ENCODE assay signal across 9 cellular contexts in the genomic region with DNA sequence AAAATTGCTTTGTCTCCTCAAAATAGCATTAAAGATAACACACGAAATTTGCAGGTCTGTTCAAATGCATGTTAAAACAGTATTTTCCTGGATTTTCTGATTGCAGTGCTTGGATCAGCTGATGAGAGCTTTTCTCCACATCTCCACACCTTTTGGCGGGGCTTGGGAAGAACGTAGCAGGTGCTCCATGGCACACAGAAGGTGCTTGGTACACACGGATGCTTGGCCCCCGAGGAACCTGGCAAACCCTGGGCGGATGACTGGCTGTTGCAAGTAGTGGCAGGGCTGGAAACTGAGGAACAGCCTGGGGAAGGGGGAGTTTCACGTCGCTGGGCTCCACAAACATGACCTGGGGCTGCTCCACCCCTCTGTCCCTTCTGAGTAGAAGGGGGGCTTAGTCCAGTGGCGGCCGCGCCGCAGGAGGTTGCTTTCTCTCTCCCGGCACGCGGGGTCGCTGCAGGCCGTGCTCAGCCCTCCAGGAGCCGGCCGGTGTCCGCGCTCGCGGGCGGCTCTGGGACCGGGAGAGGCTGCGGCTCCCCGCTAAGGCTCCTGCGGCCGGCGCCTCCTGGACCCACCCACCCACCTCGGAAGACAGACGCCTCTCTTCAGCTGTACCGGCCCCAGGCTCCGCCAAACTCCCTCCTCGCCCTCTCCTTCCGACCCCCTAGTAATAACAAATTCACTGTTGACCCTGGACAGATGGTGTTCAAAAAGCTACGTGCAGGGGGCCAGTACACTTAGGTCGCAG.
DNase-seq lines count a peak whose midpoint lies in the region; ATAC-seq, FAIRE-seq and TF ChIP-seq lines count a peak whose summit lies in the region.
"Had no signal": no experiment of that assay in that cellular context is flagged by ENCODE, and none has a peak within 500 bp of the region (broad histone marks: within the 10 kb centered on the region; RNA-seq: fewer than 3 reads in every experiment).

No MANE protein-coding gene starts in this region.

- no peaks in the 10 kb centered on the region for H3K23me2 ChIP-seq in H1 (ENCODE audit: low read depth, low read length)

- no peak overlapping the region for H2BK20ac ChIP-seq in H1 (ENCODE audit: low read length)

- peak overlapping the region in 1 of 7 donors; percentile 67 for H3K27ac Mint-ChIP-seq in CD14-positive monocyte
- H3K27ac Mint-ChIP-seq in activated T-helper 17 cell treated with anti-CD3 and anti-CD28 coated beads, Interleukin-2, amount 50 U/mL, for 72 hours, result no peak overlapping the region
- no peak overlapping the region for H3K27ac Mint-ChIP-seq in immature natural killer cell

- H3K27me3 ChIP-seq in H1 (replicated peaks in 1 of 4; ENCODE audit: control insufficient read depth in 3 of 4, extremely low read depth in 1 of 4, insufficient read depth in 3 of 4, low read length in 3 of 4), result peaks cover 0 to 4% (median 3%) of the 10 kb centered on the region in 4 experiments; a peak in 5 of 7 replicates

- H3K23ac ChIP-seq in H1 (ENCODE audit: insufficient read length), result no peak overlapping the region

- H3K36me3 Mint-ChIP-seq in CD14-positive monocyte, result peaks cover 0 to 4% of the 10 kb centered on the region in 2 donors
- H3K36me3 Mint-ChIP-seq in activated T-helper 17 cell treated with anti-CD3 and anti-CD28 coated beads, Interleukin-2, amount 50 U/mL, for 72 hours (ENCODE audit: low read depth), result no peaks in the 10 kb centered on the region
- H3K36me3 Mint-ChIP-seq in immature natural killer cell, result peaks cover 0 to 3% (median 0%) of the 10 kb centered on the region in 3 donors

- H3K27ac ChIP-seq in H1 (ENCODE audit: low read depth, low read length), result no peak overlapping the region

- H3K4me3 Mint-ChIP-seq in CD14-positive monocyte (peak overlapping the region in 1 of 2 donors; percentile 75), immature natural killer cell (no peak overlapping the region)
- H3K4me3 Mint-ChIP-seq in activated T-helper 17 cell treated with anti-CD3 and anti-CD28 coated beads, Interleukin-2, amount 50 U/mL, for 72 hours, result no peak overlapping the region

- no peak overlapping the region; the same call in 1 of the 2 replicates for H2AFZ ChIP-seq in H1 (ENCODE audit: low read length)

- H2BK15ac ChIP-seq in H1 (ENCODE audit: low read length), result no peak overlapping the region

- DNase-seq in CD14-positive monocyte (ENCODE audit: low spot score) (no peak), NCI-H748 (lab: John Stamatoyannopoulos, UW; ENCODE audit: unreplicated experiment) (peak; percentile 56), H1 (ENCODE audit: low read depth in 1 of 2, low spot score in 2 of 2) (peak; percentile 21 to 87), medulla oblongata (ENCODE audit: extremely low spot score) (peak; percentile 54), DMS79 treated with DMSO at 0.1 percent for 48 hours (lab: John Stamatoyannopoulos, UW) (no peak), immature natural killer cell (no peak)

- TF ChIP-seq RAD21 in H1 (IDR thresholded peaks at IDR 0.05 in 1 of 2, conservative IDR thresholded peaks at IDR 0.05 in 1 of 2; ENCODE audit: low read depth in 2 of 2, low read length in 2 of 2), result peak; percentile 88 to 92

- intact Hi-C loops in CD14-positive monocyte (cut with micrococcal nuclease), result loop anchor here (5.0 to 10.0 kb wide), 4 partner anchors 116 to 283 kb away; no protein-coding TSS in a partner anchor

- POLR2A ChIA-PET in H1 (lab: Charles Lee; ENCODE audit: partially characterized antibody), result interaction anchor here (0.8 kb wide), 1 partner anchor 15 kb away, joined by 3 read pairs; no protein-coding TSS in a partner anchor

- H3K9me3 ChIP-seq in H1 (ENCODE audit: insufficient read depth in 2 of 2, low read depth in 1 of 2, low read length in 1 of 2), result no peaks in the 10 kb centered on the region

- no peak overlapping the region for H2BK12ac ChIP-seq in H1 (ENCODE audit: low read depth, low read length)

- CTCF ChIA-PET in H1 (lab: Charles Lee; ENCODE audit: partially characterized antibody), result interaction anchor here (0.6 to 4.3 kb wide), 33 partner anchors 15 to 519 kb away, joined by 3 to 61 read pairs (median 4); no protein-coding TSS in a partner anchor

- H3K4me1 Mint-ChIP-seq in CD14-positive monocyte, result peaks cover 34% of the 10 kb centered on the region
- no peaks in the 10 kb centered on the region for H3K4me1 Mint-ChIP-seq in activated T-helper 17 cell treated with anti-CD3 and anti-CD28 coated beads, Interleukin-2, amount 50 U/mL, for 72 hours
- H3K4me1 Mint-ChIP-seq in immature natural killer cell, result no peaks in the 10 kb centered on the region

- ATAC-seq in GM21723 (IDR thresholded peaks at IDR 0.05; ENCODE audit: unreplicated experiment), result peak; percentile 54
- no peak for ATAC-seq in activated T-helper 17 cell treated with anti-CD3 and anti-CD28 coated beads, Interleukin-2, amount 50 U/mL, for 72 hours (replicated peaks)

- H4K8ac ChIP-seq in H1 (ENCODE audit: extremely low read depth, insufficient read depth, low read length), result 0 out of 2 replicates have a peak overlapping the region, but pooled peaks have one; percentile 68

- peaks cover 0 to 4% (median 3%) of the 10 kb centered on the region in 7 donors for H3K9me3 Mint-ChIP-seq in CD14-positive monocyte
- no peaks in the 10 kb centered on the region for H3K9me3 Mint-ChIP-seq in activated T-helper 17 cell treated with anti-CD3 and anti-CD28 coated beads, Interleukin-2, amount 50 U/mL, for 72 hours
- no peaks in the 10 kb centered on the region for H3K9me3 Mint-ChIP-seq in immature natural killer cell

- no peak for TF ChIP-seq EP300 in H1 (IDR thresholded peaks at IDR 0.05; ENCODE audit: borderline replicate concordance in 1 of 2, low read depth in 2 of 2, low read length in 2 of 2)

- no peak overlapping the region for H2BK5ac ChIP-seq in H1 (ENCODE audit: low read depth, low read length)

- WGBS in H1 (ENCODE audit: extremely low coverage in 1 of 2, insufficient coverage in 1 of 2, insufficient read length in 1 of 2, insufficient replicate concordance in 2 of 2, low coverage in 1 of 2, low lambda C conversion rate in 2 of 2, missing lambda C conversion rate in 1 of 2), 2 experiments, result 23% methylated on average over 31 of the region's 38 CpGs; no CpG with 5 or more reads in 1 of the 2 experiments

- no peak overlapping the region for H4K5ac ChIP-seq in H1 (ENCODE audit: insufficient read length, low read depth, low read length)

- H3K36me3 ChIP-seq in H1 (ENCODE audit: control insufficient read depth in 2 of 4, insufficient read depth in 4 of 4, low read length in 3 of 4), result no peaks in the 10 kb centered on the region

- TF ChIP-seq POLR2A in H1 (IDR thresholded peaks at IDR 0.05; ENCODE audit: control extremely low read depth in 1 of 2, low read depth in 2 of 2, low read length in 2 of 2), result no peak

- H3K27me3 Mint-ChIP-seq in CD14-positive monocyte (ENCODE audit: low read depth in 3 of 3) (peaks cover 28 to 47% (median 45%) of the 10 kb centered on the region in 3 donors), immature natural killer cell (ENCODE audit: low read depth in 3 of 3) (peaks cover 4 to 16% (median 12%) of the 10 kb centered on the region in 3 donors)
- H3K27me3 Mint-ChIP-seq in activated T-helper 17 cell treated with anti-CD3 and anti-CD28 coated beads, Interleukin-2, amount 50 U/mL, for 72 hours, result peaks cover 28% of the 10 kb centered on the region

- H3K9ac ChIP-seq in H1 (replicated peaks in 1 of 4; ENCODE audit: extremely low read depth in 1 of 4, low read depth in 3 of 4, low read length in 3 of 4), result no peak overlapping the region

- H2BK120ac ChIP-seq in H1 (replicated peaks; ENCODE audit: low read depth, low read length), result no peak overlapping the region

- no peak for FAIRE-seq in H1 (lab: Jason Lieb, UNC)
- FAIRE-seq: islet of Langerhans had no signal

- TF ChIP-seq CTCF in CD14-positive monocyte (IDR thresholded peaks at IDR 0.05) (peak; percentile 76), H1 (IDR thresholded peaks at IDR 0.05; ENCODE audit: control extremely low read depth in 1 of 3, insufficient read depth in 1 of 3, low read depth in 1 of 3, low read length in 3 of 3) (peak; percentile 73 to 80 (median 74))

- peak overlapping the region; percentile 46 to 60 for H3K4me2 ChIP-seq in H1 (ENCODE audit: insufficient read depth in 1 of 2, low read depth in 2 of 2, low read length in 2 of 2)

- no peaks in the 10 kb centered on the region for H3K79me1 ChIP-seq in H1 (ENCODE audit: low read depth, low read length)

- H3K4ac ChIP-seq in H1 (replicated peaks; ENCODE audit: insufficient read length, low read depth, low read length), result no peak overlapping the region

- peaks cover 0 to 3% (median under 1%) of the 10 kb centered on the region in 4 experiments; a peak in 4 of 7 replicates for H3K4me1 ChIP-seq in H1 (replicated peaks in 1 of 4; ENCODE audit: control insufficient read depth in 3 of 4, insufficient read depth in 4 of 4, low read length in 3 of 4)

- peak overlapping the region in 3 of 4 experiments; percentile 6 to 51 (median 19); a peak in 4 of 8 replicates for H3K4me3 ChIP-seq in H1 (ENCODE audit: extremely low read depth in 1 of 4, insufficient read depth in 2 of 4, low read depth in 3 of 4, low read length in 4 of 4)

- no peak overlapping the region; the same call in 1 of the 2 replicates for H3K18ac ChIP-seq in H1 (ENCODE audit: extremely low read depth, low read length)

- H3K79me2 ChIP-seq in H1 (ENCODE audit: control insufficient read depth in 1 of 2, insufficient read depth in 2 of 2, low read length in 2 of 2), result no peaks in the 10 kb centered on the region

- no peak overlapping the region for H2AK5ac ChIP-seq in H1 (ENCODE audit: low read depth, low read length)

- no peaks in the 10 kb centered on the region for H4K20me1 ChIP-seq in H1 (replicated peaks in 1 of 2; ENCODE audit: control insufficient read depth in 1 of 2, insufficient read depth in 2 of 2, low read length in 2 of 2)

- H3K56ac ChIP-seq in H1 (replicated peaks; ENCODE audit: insufficient read length, low read depth, low read length), result no peak overlapping the region

- no peak overlapping the region for H4K91ac ChIP-seq in H1 (replicated peaks; ENCODE audit: insufficient read length, low read length)

- no peak overlapping the region for H3K14ac ChIP-seq in H1 (ENCODE audit: insufficient read length)

TF ChIP-seq in H1, 55 proteins besides CTCF, POLR2A, EP300 and RAD21:
- TF ChIP-seq ASH2L (IDR thresholded peaks at IDR 0.05; ENCODE audit: low read length) (peak; percentile 27), BCL11A (IDR thresholded peaks at IDR 0.05; ENCODE audit: low read depth in 2 of 2, low read length in 2 of 2) (no peak), CREB1 (IDR thresholded peaks at IDR 0.05) (no peak)
- TF ChIP-seq, protein P1, sequence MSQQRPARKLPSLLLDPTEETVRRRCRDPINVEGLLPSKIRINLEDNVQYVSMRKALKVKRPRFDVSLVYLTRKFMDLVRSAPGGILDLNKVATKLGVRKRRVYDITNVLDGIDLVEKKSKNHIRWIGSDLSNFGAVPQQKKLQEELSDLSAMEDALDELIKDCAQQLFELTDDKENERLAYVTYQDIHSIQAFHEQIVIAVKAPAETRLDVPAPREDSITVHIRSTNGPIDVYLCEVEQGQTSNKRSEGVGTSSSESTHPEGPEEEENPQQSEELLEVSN (IDR thresholded peaks at IDR 0.05), result peak; percentile 28; the same call in 1 of the 2 replicates

Comparison
In these comparisons a context has a peak if more than half of its experiments do, and no peak if none do; other contexts are left out.
1. DNase-seq: peak in NCI-H748 (single experiment), H1 (2 of 2) and medulla oblongata (single experiment); none in CD14-positive monocyte (single experiment), DMS79 treated with DMSO at 0.1 percent for 48 hours (single experiment) and immature natural killer cell (0 of 3).